1 cellular context compared by ENCODE assay signal in the genomic region with DNA sequence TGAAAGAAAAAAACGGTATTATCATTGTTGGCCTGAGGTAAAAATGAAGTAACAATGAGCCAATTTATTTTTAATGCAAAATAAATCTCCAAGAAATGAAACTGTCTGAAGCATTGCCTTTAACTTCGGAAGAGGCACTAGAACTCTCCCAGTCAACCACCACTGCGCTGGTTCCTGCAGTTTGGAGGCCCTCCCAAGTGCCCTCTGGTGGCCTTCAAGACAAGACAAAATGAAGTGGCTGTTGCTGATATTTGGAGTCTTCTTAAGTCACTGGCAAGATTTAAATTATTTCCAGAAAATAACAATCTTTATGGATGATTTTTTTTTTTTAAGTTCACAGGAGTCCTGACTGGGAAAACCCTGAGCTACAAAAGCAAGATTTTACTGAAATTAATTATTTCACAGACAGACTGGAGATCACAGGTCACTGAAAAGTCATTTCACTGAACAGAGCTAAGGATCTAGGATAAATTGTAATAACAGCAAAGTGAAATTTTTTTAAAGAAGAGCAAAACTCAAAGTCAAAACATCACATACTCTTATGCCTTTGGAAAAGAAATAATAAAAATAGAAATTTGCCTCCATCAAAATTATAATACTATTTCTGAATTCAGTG.
TF ChIP-seq lines count a peak whose summit lies in the region.

No MANE protein-coding gene starts in this region.

TF ChIP-seq in GM12878, 131 proteins besides CTCF, POLR2A, EP300 and RAD21 (continued from another document):
- TF ChIP-seq, protein P1, sequence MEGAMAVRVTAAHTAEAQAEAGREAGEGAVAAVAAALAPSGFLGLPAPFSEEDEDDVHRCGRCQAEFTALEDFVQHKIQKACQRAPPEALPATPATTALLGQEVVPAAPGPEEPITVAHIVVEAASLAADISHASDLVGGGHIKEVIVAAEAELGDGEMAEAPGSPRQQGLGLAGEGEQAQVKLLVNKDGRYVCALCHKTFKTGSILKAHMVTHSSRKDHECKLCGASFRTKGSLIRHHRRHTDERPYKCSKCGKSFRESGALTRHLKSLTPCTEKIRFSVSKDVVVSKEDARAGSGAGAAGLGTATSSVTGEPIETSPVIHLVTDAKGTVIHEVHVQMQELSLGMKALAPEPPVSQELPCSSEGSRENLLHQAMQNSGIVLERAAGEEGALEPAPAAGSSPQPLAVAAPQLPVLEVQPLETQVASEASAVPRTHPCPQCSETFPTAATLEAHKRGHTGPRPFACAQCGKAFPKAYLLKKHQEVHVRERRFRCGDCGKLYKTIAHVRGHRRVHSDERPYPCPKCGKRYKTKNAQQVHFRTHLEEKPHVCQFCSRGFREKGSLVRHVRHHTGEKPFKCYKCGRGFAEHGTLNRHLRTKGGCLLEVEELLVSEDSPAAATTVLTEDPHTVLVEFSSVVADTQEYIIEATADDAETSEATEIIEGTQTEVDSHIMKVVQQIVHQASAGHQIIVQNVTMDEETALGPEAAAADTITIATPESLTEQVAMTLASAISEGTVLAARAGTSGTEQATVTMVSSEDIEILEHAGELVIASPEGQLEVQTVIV (IDR thresholded peaks at IDR 0.05; ENCODE audit: borderline replicate concordance, partially characterized antibody): no peak
